ENCODE assay signal across 12 cellular contexts in genomic region chr9:112120471-112120925, GRCh38. TPM values are rescaled to one million over a fixed set of nuclear protein-coding genes. Genes with fewer than 3 reads are reported as not detected.
DNase-seq lines count a peak whose midpoint lies in the region; ATAC-seq and TF ChIP-seq lines count a peak whose summit lies in the region.
"Had no signal": no experiment of that assay in that cellular context is flagged by ENCODE, and none has a peak within 500 bp of the region (broad histone marks: within the 10 kb centered on the region; RNA-seq: fewer than 3 reads in every experiment).

No MANE protein-coding gene starts in this region.

- no peaks in the 10 kb centered on the region for H3K4me1 ChIP-seq in HEK293 (ENCODE audit: control insufficient read depth, insufficient read depth, low read length)
- H3K4me1 ChIP-seq in adrenal gland (replicated peaks in 1 of 2), result peaks cover 0 to 12% of the 10 kb centered on the region in 2 donors

- H3K4me3 ChIP-seq in HEK293 (ENCODE audit: low read depth, low read length) (no peak overlapping the region), epithelial cell of proximal tubule (ENCODE audit: low read depth, low read length) (no peak overlapping the region), adrenal gland (no peak overlapping the region)

- ATAC-seq in GM21717 (IDR thresholded peaks at IDR 0.05; ENCODE audit: unreplicated experiment), result no peak
- ATAC-seq: right cardiac atrium had no signal

- POLR2A ChIA-PET in HEK293 (lab: Yijun Ruan, JAX), result no interaction called here

- H3K27ac ChIP-seq in HEK293 (ENCODE audit: extremely low read depth, low read depth, low read length) (no peak overlapping the region), adrenal gland (peak overlapping the region in 2 of 5 donors; percentile 70 to 79)

- H3K27me3 ChIP-seq in adrenal gland, result no peaks in the 10 kb centered on the region

- peaks cover 0 to 20% of the 10 kb centered on the region in 2 experiments; a peak in 2 of 3 replicates for H3K36me3 ChIP-seq in HEK293 (ENCODE audit: control insufficient read depth in 2 of 2, insufficient read depth in 1 of 2, low read length in 2 of 2)
- H3K36me3 ChIP-seq in adrenal gland (replicated peaks in 1 of 2), result no peaks in the 10 kb centered on the region

- H3K9me3 ChIP-seq in HEK293 (ENCODE audit: control insufficient read depth, insufficient read depth, low read depth, low read length), result no peaks in the 10 kb centered on the region
- H3K9me3 ChIP-seq in adrenal gland (replicated peaks in 1 of 3), result no peaks in the 10 kb centered on the region

- DNase-seq in NCI-H748 (lab: John Stamatoyannopoulos, UW; ENCODE audit: unreplicated experiment) (peak; percentile 90), epithelial cell of proximal tubule (ENCODE audit: low read depth) (peak; percentile 92), putamen (ENCODE audit: low spot score) (peak; percentile 76), NAMALWA (ENCODE audit: low spot score) (no peak), adrenal gland (no peak)
- no peak for DNase-seq in activated effector memory CD4-positive, alpha-beta T cell treated with Interleukin-2 at 50 U/mL for 16 hours
- DNase-seq: activated naive CD4-positive, alpha-beta T cell treated with anti-CD3 and anti-CD28 coated beads, Interleukin-2, amount 10 ng/mL, durations not matched to agents 7 days and 5 days; NCI-H446; right cardiac atrium; T-helper 9 cell had no signal

- CTCF ChIA-PET in HEK293 (lab: Yijun Ruan, JAX), result interaction anchor here (0.7 kb wide), 1 partner anchor 241 kb away, joined by 12 read pairs; no protein-coding TSS in a partner anchor

- TF ChIP-seq POLR2A in adrenal gland (IDR thresholded peaks at IDR 0.05), result no peak

- intact Hi-C loops in adrenal gland (cut with DNase I), result no loop called here

- WGBS in adrenal gland, 4 donors, result 72 to 87% (median 80%) methylated on average over 2 of the region's 2 CpGs

- no peak for TF ChIP-seq CTCF in HEK293 (tag by site-specific recombination; IDR thresholded peaks at IDR 0.05)
- no peak for TF ChIP-seq CTCF in epithelial cell of proximal tubule (conservative IDR thresholded peaks at IDR 0.05; ENCODE audit: low read depth, low read length)
- no peak for TF ChIP-seq CTCF in adrenal gland (IDR thresholded peaks at IDR 0.05)

TF ChIP-seq in HEK293, 187 proteins besides CTCF, POLR2A, EP300 and RAD21:
- TF ChIP-seq ZNF76 (tag by site-specific recombination; IDR thresholded peaks at IDR 0.05; ENCODE audit: borderline replicate concordance, low read depth) (no peak), SP7 (tag by site-specific recombination; IDR thresholded peaks at IDR 0.05) (peak; percentile 91), ZNF121 (tag by site-specific recombination; IDR thresholded peaks at IDR 0.05) (no peak)

RNA-seq across cellular contexts. Expression of gene SUSD1, which starts 54.6 kb away (rescaled TPM):
- total RNA-seq in epithelial cell of proximal tubule (17.4 and 37.4 TPM in 2 replicates), adrenal gland (10 to 100 TPM; 13.9 to 37.0 (median 23.3) TPM)
- polyA plus RNA-seq in adrenal gland, result 10 to 100 TPM in 1 of 3 donors, 1 to 10 TPM in 2; 4.7 to 18.5 (median 5.0) TPM

Comparison
In these comparisons a context has a peak if more than half of its experiments do, and no peak if none do; other contexts are left out.
1. DNase-seq: peak in NCI-H748 (single experiment), epithelial cell of proximal tubule (single experiment) and putamen (single experiment); none in NAMALWA (single experiment), activated effector memory CD4-positive, alpha-beta T cell treated with Interleukin-2 at 50 U/mL for 16 hours (single experiment) and adrenal gland (0 of 7).